Comparison of ENCODE assay signal across 2 cellular contexts in the genomic region with DNA sequence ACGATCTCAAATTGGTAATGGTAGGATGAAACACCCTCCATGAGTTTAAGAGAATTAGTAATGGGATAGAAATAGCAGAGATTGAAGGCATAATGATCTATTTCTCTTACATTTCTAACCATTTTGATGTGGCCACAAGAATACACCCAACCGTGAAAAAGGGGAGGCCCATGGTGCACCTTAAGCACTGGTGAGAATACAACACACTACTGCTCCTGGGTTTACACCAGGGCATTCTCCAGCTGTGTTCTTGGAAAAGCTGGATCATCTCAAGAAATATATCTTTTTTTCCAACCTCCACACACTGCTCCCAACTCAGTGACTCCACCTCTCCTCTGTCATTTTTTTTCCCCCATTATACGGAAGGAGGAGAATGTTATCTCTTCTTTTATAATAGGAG.
TF ChIP-seq lines count a peak whose summit lies in the region.

No MANE protein-coding gene starts in this region.

TF ChIP-seq in GM23338, 12 proteins besides CTCF, POLR2A, EP300 and RAD21:
- TF ChIP-seq STAT1 (IDR thresholded peaks at IDR 0.05; ENCODE audit: unreplicated experiment), result no peak
- TF ChIP-seq, protein P1, sequence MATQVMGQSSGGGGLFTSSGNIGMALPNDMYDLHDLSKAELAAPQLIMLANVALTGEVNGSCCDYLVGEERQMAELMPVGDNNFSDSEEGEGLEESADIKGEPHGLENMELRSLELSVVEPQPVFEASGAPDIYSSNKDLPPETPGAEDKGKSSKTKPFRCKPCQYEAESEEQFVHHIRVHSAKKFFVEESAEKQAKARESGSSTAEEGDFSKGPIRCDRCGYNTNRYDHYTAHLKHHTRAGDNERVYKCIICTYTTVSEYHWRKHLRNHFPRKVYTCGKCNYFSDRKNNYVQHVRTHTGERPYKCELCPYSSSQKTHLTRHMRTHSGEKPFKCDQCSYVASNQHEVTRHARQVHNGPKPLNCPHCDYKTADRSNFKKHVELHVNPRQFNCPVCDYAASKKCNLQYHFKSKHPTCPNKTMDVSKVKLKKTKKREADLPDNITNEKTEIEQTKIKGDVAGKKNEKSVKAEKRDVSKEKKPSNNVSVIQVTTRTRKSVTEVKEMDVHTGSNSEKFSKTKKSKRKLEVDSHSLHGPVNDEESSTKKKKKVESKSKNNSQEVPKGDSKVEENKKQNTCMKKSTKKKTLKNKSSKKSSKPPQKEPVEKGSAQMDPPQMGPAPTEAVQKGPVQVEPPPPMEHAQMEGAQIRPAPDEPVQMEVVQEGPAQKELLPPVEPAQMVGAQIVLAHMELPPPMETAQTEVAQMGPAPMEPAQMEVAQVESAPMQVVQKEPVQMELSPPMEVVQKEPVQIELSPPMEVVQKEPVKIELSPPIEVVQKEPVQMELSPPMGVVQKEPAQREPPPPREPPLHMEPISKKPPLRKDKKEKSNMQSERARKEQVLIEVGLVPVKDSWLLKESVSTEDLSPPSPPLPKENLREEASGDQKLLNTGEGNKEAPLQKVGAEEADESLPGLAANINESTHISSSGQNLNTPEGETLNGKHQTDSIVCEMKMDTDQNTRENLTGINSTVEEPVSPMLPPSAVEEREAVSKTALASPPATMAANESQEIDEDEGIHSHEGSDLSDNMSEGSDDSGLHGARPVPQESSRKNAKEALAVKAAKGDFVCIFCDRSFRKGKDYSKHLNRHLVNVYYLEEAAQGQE (IDR thresholded peaks at IDR 0.05; ENCODE audit: unreplicated experiment), result no peak
- no peak for TF ChIP-seq NANOG (IDR thresholded peaks at IDR 0.05; ENCODE audit: borderline replicate concordance)

TF ChIP-seq in SK-N-SH, 30 proteins besides CTCF, POLR2A, EP300 and RAD21:
- TF ChIP-seq NFIC (IDR thresholded peaks at IDR 0.05; ENCODE audit: borderline replicate concordance), result no peak
- no peak for TF ChIP-seq JUND (IDR thresholded peaks at IDR 0.05)
- no peak for TF ChIP-seq CHD2 (IDR thresholded peaks at IDR 0.05; ENCODE audit: low read length, partially characterized antibody)
- no peak for TF ChIP-seq POLR2AphosphoS5 (IDR thresholded peaks at IDR 0.05; ENCODE audit: low read depth, low read length)
- TF ChIP-seq, protein P2, sequence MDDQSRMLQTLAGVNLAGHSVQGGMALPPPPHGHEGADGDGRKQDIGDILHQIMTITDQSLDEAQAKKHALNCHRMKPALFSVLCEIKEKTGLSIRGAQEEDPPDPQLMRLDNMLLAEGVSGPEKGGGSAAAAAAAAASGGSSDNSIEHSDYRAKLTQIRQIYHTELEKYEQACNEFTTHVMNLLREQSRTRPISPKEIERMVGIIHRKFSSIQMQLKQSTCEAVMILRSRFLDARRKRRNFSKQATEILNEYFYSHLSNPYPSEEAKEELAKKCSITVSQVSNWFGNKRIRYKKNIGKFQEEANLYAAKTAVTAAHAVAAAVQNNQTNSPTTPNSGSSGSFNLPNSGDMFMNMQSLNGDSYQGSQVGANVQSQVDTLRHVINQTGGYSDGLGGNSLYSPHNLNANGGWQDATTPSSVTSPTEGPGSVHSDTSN (IDR thresholded peaks at IDR 0.05), result no peak
- no peak for TF ChIP-seq YY1 (IDR thresholded peaks at IDR 0.05; ENCODE audit: low read depth)
- TF ChIP-seq, protein P3, sequence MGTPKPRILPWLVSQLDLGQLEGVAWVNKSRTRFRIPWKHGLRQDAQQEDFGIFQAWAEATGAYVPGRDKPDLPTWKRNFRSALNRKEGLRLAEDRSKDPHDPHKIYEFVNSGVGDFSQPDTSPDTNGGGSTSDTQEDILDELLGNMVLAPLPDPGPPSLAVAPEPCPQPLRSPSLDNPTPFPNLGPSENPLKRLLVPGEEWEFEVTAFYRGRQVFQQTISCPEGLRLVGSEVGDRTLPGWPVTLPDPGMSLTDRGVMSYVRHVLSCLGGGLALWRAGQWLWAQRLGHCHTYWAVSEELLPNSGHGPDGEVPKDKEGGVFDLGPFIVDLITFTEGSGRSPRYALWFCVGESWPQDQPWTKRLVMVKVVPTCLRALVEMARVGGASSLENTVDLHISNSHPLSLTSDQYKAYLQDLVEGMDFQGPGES (IDR thresholded peaks at IDR 0.05; ENCODE audit: low read depth, low read length), result no peak
- TF ChIP-seq, protein P4, sequence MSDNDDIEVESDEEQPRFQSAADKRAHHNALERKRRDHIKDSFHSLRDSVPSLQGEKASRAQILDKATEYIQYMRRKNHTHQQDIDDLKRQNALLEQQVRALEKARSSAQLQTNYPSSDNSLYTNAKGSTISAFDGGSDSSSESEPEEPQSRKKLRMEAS (IDR thresholded peaks at IDR 0.05; ENCODE audit: low read depth), result no peak
- TF ChIP-seq MXI1 (IDR thresholded peaks at IDR 0.05; ENCODE audit: low read depth, low read length), result no peak
TF ChIP-seq in SK-N-SH: peak in this region for 0.
